In the genomic region with DNA sequence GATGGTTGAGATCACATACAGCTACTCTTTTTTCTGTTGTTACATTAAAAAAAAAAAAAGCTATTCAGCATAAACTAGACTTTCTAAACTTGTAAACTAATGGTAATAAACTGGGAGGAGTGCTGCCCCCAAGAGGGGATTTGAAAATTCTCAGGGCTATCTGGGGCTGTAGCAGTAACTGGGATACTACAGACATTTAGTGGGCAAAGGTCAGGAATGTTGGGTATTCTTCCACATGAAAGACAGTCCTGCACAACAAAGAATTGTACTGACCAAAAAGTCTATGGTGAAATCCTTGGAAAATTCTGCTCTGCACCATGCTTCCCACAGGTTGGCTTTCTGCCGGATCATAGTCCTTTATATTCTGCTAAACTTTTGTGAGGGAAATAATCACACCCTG, we compare ENCODE assay signal across 17 cellular contexts.
DNase-seq lines count a peak whose midpoint lies in the region; ATAC-seq and TF ChIP-seq lines count a peak whose summit lies in the region.
"Had no signal": no experiment of that assay in that cellular context is flagged by ENCODE, and none has a peak within 500 bp of the region (broad histone marks: within the 10 kb centered on the region; RNA-seq: fewer than 3 reads in every experiment).

No MANE protein-coding gene starts in this region.

- H3K4me1 ChIP-seq in heart left ventricle (no peaks in the 10 kb centered on the region), testis (no peaks in the 10 kb centered on the region), uterus (no peaks in the 10 kb centered on the region)
- H3K4me1 ChIP-seq: ascending aorta, upper lobe of right lung had no signal

- H3K27me3 ChIP-seq in heart left ventricle: no peaks in the 10 kb centered on the region
- H3K27me3 ChIP-seq in testis: no peaks in the 10 kb centered on the region
- H3K27me3 ChIP-seq in uterus: no peaks in the 10 kb centered on the region
- H3K27me3 ChIP-seq: ascending aorta, upper lobe of right lung had no signal

- TF ChIP-seq POLR2A in heart left ventricle (IDR thresholded peaks at IDR 0.05): no peak
- no peak for TF ChIP-seq POLR2A in testis (IDR thresholded peaks at IDR 0.05)
- no peak for TF ChIP-seq POLR2A in uterus (IDR thresholded peaks at IDR 0.05)

- H3K27ac ChIP-seq in heart left ventricle (no peak overlapping the region), testis (no peak overlapping the region), uterus (no peak overlapping the region)
- H3K27ac ChIP-seq: ascending aorta, upper lobe of right lung had no signal

- H3K36me3 ChIP-seq in heart left ventricle (no peaks in the 10 kb centered on the region), testis (ENCODE audit: low read depth, missing control alignments) (no peaks in the 10 kb centered on the region), uterus (no peaks in the 10 kb centered on the region)
- H3K36me3 ChIP-seq: ascending aorta, upper lobe of right lung had no signal

- TF ChIP-seq CTCF in heart left ventricle (IDR thresholded peaks at IDR 0.05) (peak in 7 of 12 donors; percentile 15 to 49 (median 22)), astrocyte of the cerebellum (IDR thresholded peaks at IDR 0.05; ENCODE audit: low read depth, low read length, missing control alignments) (peak; percentile 16), testis (IDR thresholded peaks at IDR 0.05) (no peak), uterus (IDR thresholded peaks at IDR 0.05) (no peak)

- DNase-seq in heart left ventricle: no peak
- DNase-seq in Right ventricle myocardium inferior (ENCODE audit: missing footprints): no peak
- DNase-seq in astrocyte of the cerebellum (ENCODE audit: low read depth): peak; percentile 27
- DNase-seq in iPS DF 4.7 (ENCODE audit: extremely low read depth, low spot score): peak; percentile 7
- DNase-seq in testis: peak; percentile 27
- no peak for DNase-seq in uterus
- DNase-seq in stimulated activated CD4-positive, alpha-beta T cell treated with anti-CD3 and anti-CD28 coated beads, Interleukin-12 subunit alpha, Interleukin-12 subunit beta, amount 100 ng/mL, for 4 hours: no peak
- no peak for DNase-seq in C1 segment of cervical spinal cord (lab: John Stamatoyannopoulos, UW)
- DNase-seq: activated T-cell treated with anti-CD3 and anti-CD28 coated beads, Interleukin-2, amount 50 U/mL, for 72 hours; DMS 273 treated with DMSO at 0.1 percent for 48 hours; IMR-90; islet precursor cell; NCI-H1694; NCI-H774; upper lobe of right lung had no signal

- in situ Hi-C loops in astrocyte of the cerebellum (cut with HindIII; ENCODE audit: low sequenced_read_pairs): no loop called here

- WGBS in heart left ventricle, 4 donors: 59 to 81% (median 75%) methylated on average over 1 of the region's 1 CpG
- WGBS in testis, 2 donors: 86% methylated on average over 1 of the region's 1 CpG

- ATAC-seq in heart left ventricle: peak in 2 of 4 donors; percentile 10 to 32
- no peak for ATAC-seq in Right ventricle myocardium inferior
- ATAC-seq: activated T-cell treated with anti-CD3 and anti-CD28 coated beads, Interleukin-2, amount 50 U/mL, for 72 hours; HCT116; upper lobe of right lung had no signal

- H3K4me3 ChIP-seq in heart left ventricle (no peak overlapping the region), astrocyte of the cerebellum (ENCODE audit: low read depth, low read length) (no peak overlapping the region), testis (no peak overlapping the region), uterus (no peak overlapping the region)
- H3K4me3 ChIP-seq: ascending aorta, upper lobe of right lung had no signal

- intact Hi-C loops in heart left ventricle (cut with DNase I): loop anchor here in 4 of 10 donors (2.0 to 10.0 kb wide), 3 partner anchors 203 to 205 kb away; no protein-coding TSS in a partner anchor
- intact Hi-C loops in Right ventricle myocardium inferior (cut with DNase I): loop anchor here (2.0 kb wide), 1 partner anchor 205 kb away; no protein-coding TSS in a partner anchor
- intact Hi-C loops in testis (cut with DNase I; ENCODE audit: low total_unique reads): no loop called here
- intact Hi-C loops in uterus (cut with DNase I; ENCODE audit: low total_unique reads): no loop called here

- peaks cover 0 to 18% (median 0%) of the 10 kb centered on the region in 12 donors for H3K9me3 ChIP-seq in heart left ventricle
- H3K9me3 ChIP-seq in testis: no peaks in the 10 kb centered on the region
- no peaks in the 10 kb centered on the region for H3K9me3 ChIP-seq in uterus
- H3K9me3 ChIP-seq: upper lobe of right lung had no signal

Comparison
In these comparisons a context has a peak if more than half of its experiments do, and no peak if none do; other contexts are left out.
1. DNase-seq: peak in astrocyte of the cerebellum (single experiment), iPS DF 4.7 (single experiment) and testis (single experiment); none in heart left ventricle (0 of 5), Right ventricle myocardium inferior (single experiment), uterus (0 of 2), stimulated activated CD4-positive, alpha-beta T cell treated with anti-CD3 and anti-CD28 coated beads, Interleukin-12 subunit alpha, Interleukin-12 subunit beta, amount 100 ng/mL, for 4 hours (single experiment) and C1 segment of cervical spinal cord (0 of 14).
2. CTCF ChIP-seq: peak in heart left ventricle (7 of 12) and astrocyte of the cerebellum (single experiment); none in testis (0 of 3) and uterus (0 of 4).